15 cellular contexts compared by ENCODE assay signal in genomic region chr10:69792361-69792760, GRCh38. TPM values are rescaled to one million over a fixed set of nuclear protein-coding genes. Genes with fewer than 3 reads are reported as not detected.
DNase-seq lines count a peak whose midpoint lies in the region; ATAC-seq and TF ChIP-seq lines count a peak whose summit lies in the region.
"Had no signal": no experiment of that assay in that cellular context is flagged by ENCODE, and none has a peak within 500 bp of the region (broad histone marks: within the 10 kb centered on the region; RNA-seq: fewer than 3 reads in every experiment).

No MANE protein-coding gene starts in this region.

- H3K27me3 Mint-ChIP-seq in natural killer cell treated with Interleukin-12 subunit alpha and Interleukin-12 subunit beta and Interleukin-15 and Interleukin-18, amount 100 ng/mL, for 72 hours: peaks cover 11 to 19% of the 10 kb centered on the region in 2 donors

- no peak for TF ChIP-seq POLR2A in esophagus muscularis mucosa (IDR thresholded peaks at IDR 0.05; ENCODE audit: low read depth)

- H3K4me3 ChIP-seq in right cardiac atrium (ENCODE audit: low read length): no peak overlapping the region
- no peak overlapping the region for H3K4me3 ChIP-seq in tibial artery
- H3K4me3 ChIP-seq in esophagus muscularis mucosa: no peak overlapping the region
- H3K4me3 ChIP-seq: BLaER1 treated with 17β-estradiol and CSF1 and Interleukin-3, amounts not matched to agents 10 nM and 100 nM; GM23338 had no signal

- no peaks in the 10 kb centered on the region for H3K27me3 ChIP-seq in right cardiac atrium (ENCODE audit: control insufficient read depth, insufficient read depth)
- no peaks in the 10 kb centered on the region for H3K27me3 ChIP-seq in tibial artery
- no peaks in the 10 kb centered on the region for H3K27me3 ChIP-seq in esophagus muscularis mucosa
- H3K27me3 ChIP-seq: BLaER1 treated with 17β-estradiol and CSF1 and Interleukin-3, amounts not matched to agents 10 nM and 100 nM had no signal

- intact Hi-C loops in left ventricle myocardium superior (cut with micrococcal nuclease): no loop called here
- intact Hi-C loops in right cardiac atrium (cut with DNase I): loop anchor here in 1 of 4 donors (10.0 kb wide), 1 partner anchor 278 kb away; no protein-coding TSS in a partner anchor
- intact Hi-C loops in tibial artery (cut with DNase I; ENCODE audit: low total_unique reads): no loop called here
- intact Hi-C loops in esophagus muscularis mucosa (cut with DNase I): no loop called here

- no peaks in the 10 kb centered on the region for H3K9me3 Mint-ChIP-seq in natural killer cell treated with Interleukin-12 subunit alpha and Interleukin-12 subunit beta and Interleukin-15 and Interleukin-18, amount 100 ng/mL, for 72 hours

- DNase-seq in left ventricle myocardium superior: peak; percentile 19
- DNase-seq in right cardiac atrium: no peak
- DNase-seq in globus pallidus (ENCODE audit: low spot score): peak; percentile 29
- DNase-seq in natural killer cell treated with Interleukin-12 subunit alpha and Interleukin-12 subunit beta and Interleukin-15 and Interleukin-18, amount 100 ng/mL, for 72 hours (ENCODE audit: low spot score): peak; percentile 29
- no peak for DNase-seq in tibial artery
- no peak for DNase-seq in esophagus muscularis mucosa (ENCODE audit: extremely low spot score)
- no peak for DNase-seq in stimulated activated CD4-positive, alpha-beta T cell treated with anti-CD3 and anti-CD28 coated beads, Interleukin-4, amount 100 ng/mL, for 24 hours
- DNase-seq: 8988T; AML-193; CD4-positive, CD25-positive, alpha-beta regulatory T cell; DMS53; H7 had no signal

- ATAC-seq in left ventricle myocardium superior: no peak
- no peak for ATAC-seq in right cardiac atrium
- no peak for ATAC-seq in natural killer cell treated with Interleukin-12 subunit alpha and Interleukin-12 subunit beta and Interleukin-15 and Interleukin-18, amount 100 ng/mL, for 72 hours
- ATAC-seq in HG03342 (IDR thresholded peaks at IDR 0.05; ENCODE audit: unreplicated experiment): no peak
- ATAC-seq: GM23338 had no signal

- H3K4me3 Mint-ChIP-seq in natural killer cell treated with Interleukin-12 subunit alpha and Interleukin-12 subunit beta and Interleukin-15 and Interleukin-18, amount 100 ng/mL, for 72 hours: no peak overlapping the region
- H3K4me3 Mint-ChIP-seq: CD4-positive, CD25-positive, alpha-beta regulatory T cell; GM23338 had no signal

- TF ChIP-seq EP300 in esophagus muscularis mucosa (IDR thresholded peaks at IDR 0.05): no peak

- H3K27ac Mint-ChIP-seq in natural killer cell treated with Interleukin-12 subunit alpha and Interleukin-12 subunit beta and Interleukin-15 and Interleukin-18, amount 100 ng/mL, for 72 hours: no peak overlapping the region
- H3K27ac Mint-ChIP-seq: CD4-positive, CD25-positive, alpha-beta regulatory T cell; GM23338 had no signal

- H3K36me3 ChIP-seq in tibial artery (no peaks in the 10 kb centered on the region), esophagus muscularis mucosa (no peaks in the 10 kb centered on the region)
- H3K36me3 ChIP-seq: BLaER1 treated with 17β-estradiol and CSF1 and Interleukin-3, amounts not matched to agents 10 nM and 100 nM had no signal

- peaks cover 7 to 16% of the 10 kb centered on the region in 2 donors for H3K4me1 Mint-ChIP-seq in natural killer cell treated with Interleukin-12 subunit alpha and Interleukin-12 subunit beta and Interleukin-15 and Interleukin-18, amount 100 ng/mL, for 72 hours (ENCODE audit: low read depth in 2 of 2)
- H3K4me1 Mint-ChIP-seq: CD4-positive, CD25-positive, alpha-beta regulatory T cell had no signal

- 56% methylated on average over 1 of the region's 1 CpG for WGBS in right cardiac atrium
- 55% methylated on average over 1 of the region's 1 CpG for WGBS in esophagus muscularis mucosa

- no peaks in the 10 kb centered on the region for H3K36me3 Mint-ChIP-seq in natural killer cell treated with Interleukin-12 subunit alpha and Interleukin-12 subunit beta and Interleukin-15 and Interleukin-18, amount 100 ng/mL, for 72 hours
- H3K36me3 Mint-ChIP-seq: CD4-positive, CD25-positive, alpha-beta regulatory T cell had no signal

- no peaks in the 10 kb centered on the region for H3K9me3 ChIP-seq in right cardiac atrium (ENCODE audit: control insufficient read depth, low read length)
- peaks cover 2 to 12% (median 6%) of the 10 kb centered on the region in 3 donors for H3K9me3 ChIP-seq in tibial artery
- peaks cover 0 to 16% (median 15%) of the 10 kb centered on the region in 4 donors for H3K9me3 ChIP-seq in esophagus muscularis mucosa

- TF ChIP-seq CTCF in tibial artery (IDR thresholded peaks at IDR 0.05) (no peak), esophagus muscularis mucosa (IDR thresholded peaks at IDR 0.05) (no peak)

- H3K4me1 ChIP-seq in right cardiac atrium (ENCODE audit: control insufficient read depth, insufficient read depth, low read length): no peaks in the 10 kb centered on the region
- H3K4me1 ChIP-seq in tibial artery: peaks cover 0 to 37% (median 14%) of the 10 kb centered on the region in 4 donors
- H3K4me1 ChIP-seq in esophagus muscularis mucosa: peaks cover 0 to 25% (median 13%) of the 10 kb centered on the region in 4 donors
- H3K4me1 ChIP-seq: BLaER1 treated with 17β-estradiol and CSF1 and Interleukin-3, amounts not matched to agents 10 nM and 100 nM had no signal

- H3K27ac ChIP-seq in right cardiac atrium (ENCODE audit: low read length): no peak overlapping the region
- peak overlapping the region; percentile 31 to 56 for H3K27ac ChIP-seq in tibial artery
- no peak overlapping the region for H3K27ac ChIP-seq in esophagus muscularis mucosa (replicated peaks in 1 of 4)
- H3K27ac ChIP-seq: BLaER1 treated with 17β-estradiol and CSF1 and Interleukin-3, amounts not matched to agents 10 nM and 100 nM had no signal

RNA-seq across cellular contexts. Expression of gene COL13A1, which starts 9.3 kb away (rescaled TPM):
- total RNA-seq in left ventricle myocardium superior (1.0 TPM), right cardiac atrium (10 to 100 TPM in 2 of 4 donors, 1 to 10 TPM in 2; 4.4 to 13.7 (median 10.4) TPM), esophagus muscularis mucosa (1 to 10 TPM; 1.2 to 4.2 (median 2.6) TPM)
- polyA plus RNA-seq in right cardiac atrium: 6.8 TPM
- not detected for total RNA-seq in natural killer cell treated with Interleukin-12 subunit alpha and Interleukin-12 subunit beta and Interleukin-15 and Interleukin-18, amount 100 ng/mL, for 72 hours
- total RNA-seq: CD4-positive, CD25-positive, alpha-beta regulatory T cell had no signal
- polyA plus RNA-seq: CD4-positive, CD25-positive, alpha-beta regulatory T cell had no signal

Comparison
In these comparisons a context has a peak if more than half of its experiments do, and no peak if none do; other contexts are left out.
1. DNase-seq: peak in left ventricle myocardium superior (single experiment), globus pallidus (single experiment) and natural killer cell treated with Interleukin-12 subunit alpha and Interleukin-12 subunit beta and Interleukin-15 and Interleukin-18, amount 100 ng/mL, for 72 hours (single experiment); none in right cardiac atrium (0 of 3), tibial artery (0 of 2), esophagus muscularis mucosa (single experiment) and stimulated activated CD4-positive, alpha-beta T cell treated with anti-CD3 and anti-CD28 coated beads, Interleukin-4, amount 100 ng/mL, for 24 hours (single experiment).
2. H3K27ac ChIP-seq: peak in tibial artery (2 of 2); none in right cardiac atrium (single experiment) and esophagus muscularis mucosa (0 of 4).